23 cellular contexts compared by ENCODE assay signal in genomic region chr5:110027527-110028322, GRCh38.
DNase-seq lines count a peak whose midpoint lies in the region; ATAC-seq and TF ChIP-seq lines count a peak whose summit lies in the region.
"Had no signal": no experiment of that assay in that cellular context is flagged by ENCODE, and none has a peak within 500 bp of the region (broad histone marks: within the 10 kb centered on the region; RNA-seq: fewer than 3 reads in every experiment).

No MANE protein-coding gene starts in this region.

- no peaks in the 10 kb centered on the region for H3K79me2 ChIP-seq in mammary epithelial cell (ENCODE audit: insufficient read depth, low read length)

- H3K27me3 ChIP-seq in mammary epithelial cell (ENCODE audit: insufficient read depth, low read length), result no peaks in the 10 kb centered on the region
- H3K27me3 ChIP-seq: neutrophil, SJCRH30, testis, vagina had no signal

- H3K27me3 Mint-ChIP-seq in MCF 10A (ENCODE audit: insufficient read depth, unreplicated experiment), result no peaks in the 10 kb centered on the region
- H3K27me3 Mint-ChIP-seq: activated naive CD8-positive, alpha-beta T cell had no signal

- ATAC-seq in SK-N-SH treated with all-trans-retinoic acid at 6 μM for 48 hours (peak; percentile 54), left lobe of liver (peak; percentile 40), GM18505 (IDR thresholded peaks at IDR 0.05; ENCODE audit: unreplicated experiment) (no peak)
- ATAC-seq: CD8-positive, alpha-beta T cell; lower lobe of right lung; psoas muscle had no signal

- H2AFZ ChIP-seq in mammary epithelial cell (ENCODE audit: low read depth, low read length), result no peak overlapping the region
- H2AFZ ChIP-seq: GM23248, PC-9 had no signal

- TF ChIP-seq CTCF in mammary epithelial cell (conservative IDR thresholded peaks at IDR 0.05 in 1 of 2, IDR thresholded peaks at IDR 0.05 in 1 of 2; ENCODE audit: extremely low read depth in 1 of 2, insufficient read depth in 1 of 2, low read depth in 1 of 2, low read length in 2 of 2), result no peak
- TF ChIP-seq CTCF in MCF 10A (IDR thresholded peaks at IDR 0.05; ENCODE audit: unreplicated experiment), result no peak

- no peak overlapping the region for H3K27ac Mint-ChIP-seq in MCF 10A (ENCODE audit: low read depth, unreplicated experiment)
- H3K27ac Mint-ChIP-seq: activated naive CD8-positive, alpha-beta T cell; CD8-positive, alpha-beta T cell had no signal

- dilution Hi-C loops in mammary epithelial cell (cut with HindIII; ENCODE audit: low sequenced_read_pairs), result no loop called here

- H3K9ac ChIP-seq in mammary epithelial cell (ENCODE audit: insufficient read depth, low read length), result peak overlapping the region; percentile 12
- H3K9ac ChIP-seq: GM23248 had no signal

- H3K4me2 ChIP-seq in mammary epithelial cell (ENCODE audit: insufficient read depth, low read depth, low read length), result no peak overlapping the region
- H3K4me2 ChIP-seq: PC-9 had no signal

- no peaks in the 10 kb centered on the region for H3K36me3 ChIP-seq in mammary epithelial cell (ENCODE audit: insufficient read depth, low read length)
- H3K36me3 ChIP-seq: lower lobe of right lung, neutrophil, SJCRH30, vagina had no signal

- H3K36me3 Mint-ChIP-seq in MCF 10A (ENCODE audit: insufficient read depth, unreplicated experiment), result no peaks in the 10 kb centered on the region
- H3K36me3 Mint-ChIP-seq: activated naive CD8-positive, alpha-beta T cell; CD8-positive, alpha-beta T cell had no signal

- WGBS in mammary epithelial cell (ENCODE audit: low coverage, missing lambda C conversion rate), result 83% methylated on average over 1 of the region's 1 CpG

- intact Hi-C loops in mammary epithelial cell (cut with micrococcal nuclease) (no loop called here), MCF 10A (cut with micrococcal nuclease) (no loop called here)

- no peaks in the 10 kb centered on the region for H3K9me3 ChIP-seq in mammary epithelial cell (replicated peaks; ENCODE audit: insufficient read depth, low read length)
- H3K9me3 ChIP-seq: lower lobe of right lung, neutrophil, psoas muscle, testis, vagina had no signal

- no peak for TF ChIP-seq POLR2A in GM18505 (IDR thresholded peaks at IDR 0.05; ENCODE audit: borderline replicate concordance, extremely low read depth, insufficient read depth, insufficient read length)

- H3K4me1 ChIP-seq in mammary epithelial cell (ENCODE audit: insufficient read depth, low read length), result no peaks in the 10 kb centered on the region
- H3K4me1 ChIP-seq: lower lobe of right lung, psoas muscle, testis, vagina had no signal

- peaks cover 5% of the 10 kb centered on the region for H3K4me1 Mint-ChIP-seq in MCF 10A (ENCODE audit: insufficient read depth, unreplicated experiment)

- H3K9me3 Mint-ChIP-seq in MCF 10A (ENCODE audit: unreplicated experiment), result no peaks in the 10 kb centered on the region

- in situ Hi-C loops in mammary epithelial cell (cut with MboI; ENCODE audit: low sequenced_read_pairs in 2 of 2), result no loop called here

- no peak overlapping the region for H3K4me3 ChIP-seq in mammary epithelial cell (replicated peaks in 1 of 3; ENCODE audit: insufficient read depth in 1 of 3, low read depth in 2 of 3, low read length in 3 of 3)
- H3K4me3 ChIP-seq: GM23248, lower lobe of right lung, PC-9, psoas muscle, SJCRH30, testis, vagina had no signal

- DNase-seq in mammary epithelial cell, result no peak
- no peak for DNase-seq in MCF 10A (ENCODE audit: unreplicated experiment)
- no peak for DNase-seq in left lobe of liver (ENCODE audit: low spot score)
- no peak for DNase-seq in middle frontal gyrus (ENCODE audit: extremely low spot score, low spot score)
- DNase-seq in NCI-H2171 (lab: John Stamatoyannopoulos, UW), result no peak
- DNase-seq: activated CD4-positive, alpha-beta T cell treated with anti-CD3 and anti-CD28 coated beads, Interleukin-2, amount 50 U/mL, for 4 hours; CD8-positive, alpha-beta T cell; GDM1; GM23248; lower lobe of right lung; NCI-H1105 treated with DMSO at 0.1 percent for 48 hours; NCI-H2081 treated with DMSO at 0.1 percent for 48 hours; PC-9; psoas muscle; SJCRH30; T-helper 2 cell; testis had no signal

- H4K20me1 ChIP-seq in mammary epithelial cell (ENCODE audit: insufficient read depth, low read length), result no peaks in the 10 kb centered on the region

- POLR2A ChIA-PET in MCF 10A (lab: Yijun Ruan, JAX), result no interaction called here

- CTCF ChIA-PET in mammary epithelial cell (lab: Charles Lee; ENCODE audit: low non-redundant PET) (no interaction called here), MCF 10A (lab: Yijun Ruan, JAX) (no interaction called here)

- no peak overlapping the region for H3K4me3 Mint-ChIP-seq in MCF 10A (ENCODE audit: unreplicated experiment)
- H3K4me3 Mint-ChIP-seq: activated naive CD8-positive, alpha-beta T cell; CD8-positive, alpha-beta T cell had no signal

- no TSS peak for BruUV-seq in mammary epithelial cell (replicated peaks; lab: Mats Ljungman, UMichigan)
- BruUV-seq in MCF 10A (replicated peaks; lab: Mats Ljungman, UMichigan), result no TSS peak

- H3K27ac ChIP-seq in mammary epithelial cell (ENCODE audit: insufficient read depth, low read depth, low read length), result no peak overlapping the region
- H3K27ac ChIP-seq: GM23248, HL-60, lower lobe of right lung, neutrophil, PC-9, psoas muscle, SJCRH30, testis, vagina had no signal

TF ChIP-seq in SK-N-SH treated with all-trans-retinoic acid at 6 μM for 48 hours, 23 proteins besides CTCF, POLR2A, EP300 and RAD21:
- TF ChIP-seq PPARA (CRISPR knock-in tag; IDR thresholded peaks at IDR 0.05; ENCODE audit: borderline replicate concordance) (no peak), ISL1 (CRISPR knock-in tag; IDR thresholded peaks at IDR 0.05) (no peak), ESRRG (CRISPR knock-in tag; IDR thresholded peaks at IDR 0.05) (no peak), ZNF70 (CRISPR knock-in tag; IDR thresholded peaks at IDR 0.05) (no peak), GLIS3 (CRISPR knock-in tag; IDR thresholded peaks at IDR 0.05) (no peak), SNAI2 (CRISPR knock-in tag; IDR thresholded peaks at IDR 0.05) (no peak), TOX (CRISPR knock-in tag; IDR thresholded peaks at IDR 0.05; ENCODE audit: borderline replicate concordance) (no peak), TCF4 (CRISPR knock-in tag; IDR thresholded peaks at IDR 0.05; ENCODE audit: borderline replicate concordance) (no peak), ARNTL (CRISPR knock-in tag; IDR thresholded peaks at IDR 0.05; ENCODE audit: borderline replicate concordance, low read depth) (no peak)
- TF ChIP-seq, protein P1, sequence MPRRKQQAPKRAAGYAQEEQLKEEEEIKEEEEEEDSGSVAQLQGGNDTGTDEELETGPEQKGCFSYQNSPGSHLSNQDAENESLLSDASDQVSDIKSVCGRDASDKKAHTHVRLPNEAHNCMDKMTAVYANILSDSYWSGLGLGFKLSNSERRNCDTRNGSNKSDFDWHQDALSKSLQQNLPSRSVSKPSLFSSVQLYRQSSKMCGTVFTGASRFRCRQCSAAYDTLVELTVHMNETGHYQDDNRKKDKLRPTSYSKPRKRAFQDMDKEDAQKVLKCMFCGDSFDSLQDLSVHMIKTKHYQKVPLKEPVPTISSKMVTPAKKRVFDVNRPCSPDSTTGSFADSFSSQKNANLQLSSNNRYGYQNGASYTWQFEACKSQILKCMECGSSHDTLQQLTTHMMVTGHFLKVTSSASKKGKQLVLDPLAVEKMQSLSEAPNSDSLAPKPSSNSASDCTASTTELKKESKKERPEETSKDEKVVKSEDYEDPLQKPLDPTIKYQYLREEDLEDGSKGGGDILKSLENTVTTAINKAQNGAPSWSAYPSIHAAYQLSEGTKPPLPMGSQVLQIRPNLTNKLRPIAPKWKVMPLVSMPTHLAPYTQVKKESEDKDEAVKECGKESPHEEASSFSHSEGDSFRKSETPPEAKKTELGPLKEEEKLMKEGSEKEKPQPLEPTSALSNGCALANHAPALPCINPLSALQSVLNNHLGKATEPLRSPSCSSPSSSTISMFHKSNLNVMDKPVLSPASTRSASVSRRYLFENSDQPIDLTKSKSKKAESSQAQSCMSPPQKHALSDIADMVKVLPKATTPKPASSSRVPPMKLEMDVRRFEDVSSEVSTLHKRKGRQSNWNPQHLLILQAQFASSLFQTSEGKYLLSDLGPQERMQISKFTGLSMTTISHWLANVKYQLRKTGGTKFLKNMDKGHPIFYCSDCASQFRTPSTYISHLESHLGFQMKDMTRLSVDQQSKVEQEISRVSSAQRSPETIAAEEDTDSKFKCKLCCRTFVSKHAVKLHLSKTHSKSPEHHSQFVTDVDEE (CRISPR knock-in tag; IDR thresholded peaks at IDR 0.05), result no peak
